Comparison of ENCODE assay signal across 8 cellular contexts in genomic region chr6:134176283-134176975, GRCh38.
DNase-seq lines count a peak whose midpoint lies in the region; ATAC-seq, FAIRE-seq and TF ChIP-seq lines count a peak whose summit lies in the region.

No MANE protein-coding gene starts in this region.

- H3K4me2 ChIP-seq in endothelial cell of umbilical vein (ENCODE audit: insufficient read depth, low read length) = peak overlapping the region; percentile 87

- ATAC-seq in CD4-positive, alpha-beta T cell (ENCODE audit: poor library complexity) = no peak

- H3K9ac ChIP-seq in endothelial cell of umbilical vein (replicated peaks; ENCODE audit: extremely low read depth, insufficient read depth, low read length) = peak overlapping the region; percentile 99

- no peak for TF ChIP-seq CTCF in CD4-positive, alpha-beta T cell (IDR thresholded peaks at IDR 0.05)
- TF ChIP-seq CTCF in RWPE1 (conservative IDR thresholded peaks at IDR 0.05; ENCODE audit: low read depth) (no peak), endothelial cell of umbilical vein (IDR thresholded peaks at IDR 0.05; ENCODE audit: extremely low read depth in 1 of 2, insufficient read depth in 1 of 2, low read depth in 1 of 2, low read length in 2 of 2) (no peak), thyroid gland (IDR thresholded peaks at IDR 0.05) (no peak)

- peaks cover 9% of the 10 kb centered on the region for H4K20me1 ChIP-seq in endothelial cell of umbilical vein (replicated peaks; ENCODE audit: control insufficient read depth, extremely low read depth, insufficient read depth, low read length)

- peaks cover 55% of the 10 kb centered on the region for H3K4me1 Mint-ChIP-seq in CD4-positive, alpha-beta T cell (ENCODE audit: low read depth)

- no peaks in the 10 kb centered on the region for H3K9me3 Mint-ChIP-seq in CD4-positive, alpha-beta T cell

- H3K27me3 ChIP-seq in CD4-positive, alpha-beta T cell (ENCODE audit: control insufficient read depth, insufficient read depth, low read length) = no peaks in the 10 kb centered on the region
- no peaks in the 10 kb centered on the region for H3K27me3 ChIP-seq in endothelial cell of umbilical vein (ENCODE audit: control insufficient read depth in 2 of 2, insufficient read depth in 2 of 2, low read length in 2 of 2)
- H3K27me3 ChIP-seq in thyroid gland = no peaks in the 10 kb centered on the region

- intact Hi-C loops in CD4-positive, alpha-beta T cell (cut with DNase I, micrococcal nuclease) = loop anchor here (5.0 to 10.0 kb wide), 3 partner anchors 71 to 1008 kb away; partner anchors contain the start of genes MYB (in 1 of the 2) and SGK1 (in 1 of the 2)
- intact Hi-C loops in endothelial cell of umbilical vein (cut with micrococcal nuclease) (loop anchor here (5.0 kb wide), 1 partner anchor 196 kb away; no protein-coding TSS in a partner anchor), thyroid gland (cut with DNase I) (loop anchor here (5.0 kb wide), 1 partner anchor 636 kb away; no protein-coding TSS in a partner anchor)

- CTCF ChIA-PET in CD4-positive, alpha-beta T cell (lab: Charles Lee) = interaction anchor here (0.7 to 1.5 kb wide), 2 partner anchors 464 to 764 kb away, joined by 4 read pairs; no protein-coding TSS in a partner anchor
- CTCF ChIA-PET in RWPE1 (lab: Yijun Ruan, JAX) = no interaction called here
- CTCF ChIA-PET in endothelial cell of umbilical vein (lab: Charles Lee) = interaction anchor here (0.9 to 5.4 kb wide), 6 partner anchors 111 to 764 kb away, joined by 3 to 46 read pairs (median 5); no protein-coding TSS in a partner anchor

- peak overlapping the region; percentile 95 for H3K4me3 Mint-ChIP-seq in CD4-positive, alpha-beta T cell

- no peaks in the 10 kb centered on the region for H3K9me1 ChIP-seq in endothelial cell of umbilical vein (replicated peaks; ENCODE audit: control insufficient read depth, extremely low read depth, insufficient read depth, low read length)

- peak overlapping the region; percentile 84 for H3K27ac ChIP-seq in CD4-positive, alpha-beta T cell (ENCODE audit: low read depth, low read length)
- H3K27ac ChIP-seq in RWPE1 (peak overlapping the region; percentile 96), endothelial cell of umbilical vein (ENCODE audit: insufficient read depth, low read depth, low read length) (peak overlapping the region; percentile 98), mesodermal cell (ENCODE audit: low read depth, low read length, severe bottlenecking) (peak overlapping the region; percentile 95), thyroid gland (peak overlapping the region; percentile 98 to 100 (median 99))

- H3K27ac Mint-ChIP-seq in CD4-positive, alpha-beta T cell = peak overlapping the region; percentile 84

- peak in 1 of 10 experiments; percentile 11 for DNase-seq in CD4-positive, alpha-beta T cell
- no peak for DNase-seq in RWPE1 (ENCODE audit: low spot score)
- DNase-seq in endothelial cell of umbilical vein (ENCODE audit: low read depth, low spot score) = peak; percentile 62
- DNase-seq in thyroid gland = peak; percentile 55 to 63
- no peak for DNase-seq in H54 (ENCODE audit: insufficient read length, low spot score)
- DNase-seq in RKO (ENCODE audit: low spot score) = no peak
- no peak for DNase-seq in NCI-H2107 treated with DMSO at 0.1 percent for 48 hours (lab: John Stamatoyannopoulos, UW; ENCODE audit: unreplicated experiment)

- peak overlapping the region in 2 of 3 experiments; percentile 58 to 85 for H3K4me3 ChIP-seq in endothelial cell of umbilical vein (replicated peaks in 1 of 3; ENCODE audit: insufficient read depth in 1 of 3, low read depth in 1 of 3, low read length in 3 of 3)
- H3K4me3 ChIP-seq in mesodermal cell (ENCODE audit: extremely low read depth, insufficient read depth, low read length, poor library complexity, severe bottlenecking) = peak overlapping the region; percentile 59
- H3K4me3 ChIP-seq in thyroid gland (replicated peaks in 1 of 3) = peak overlapping the region in 1 of 3 donors; percentile 95

- dilution Hi-C loops in endothelial cell of umbilical vein (cut with MboI; ENCODE audit: extremely low pct_ligation_motif_present, low sequenced_read_pairs) = no loop called here

- BruUV-seq in endothelial cell of umbilical vein (replicated peaks; lab: Mats Ljungman, UMichigan) = no TSS peak

- POLR2A ChIA-PET in CD4-positive, alpha-beta T cell (lab: Charles Lee) = interaction anchor here (0.6 to 3.1 kb wide), 5 partner anchors 22 to 464 kb away, joined by 3 to 18 read pairs (median 3); partner anchors contain the start of gene SGK1
- POLR2A ChIA-PET in RWPE1 (lab: Yijun Ruan, JAX; ENCODE audit: low non-redundant PET) = no interaction called here
- POLR2A ChIA-PET in endothelial cell of umbilical vein (lab: Charles Lee) = interaction anchor here (0.6 to 1.6 kb wide), 7 partner anchors 54 to 544 kb away, joined by 3 read pairs; no protein-coding TSS in a partner anchor

- peaks cover 31% of the 10 kb centered on the region for H3K36me3 Mint-ChIP-seq in CD4-positive, alpha-beta T cell (ENCODE audit: low read depth)

- H3K9me3 ChIP-seq in CD4-positive, alpha-beta T cell (ENCODE audit: control insufficient read depth, low read length) = no peaks in the 10 kb centered on the region
- no peaks in the 10 kb centered on the region for H3K9me3 ChIP-seq in endothelial cell of umbilical vein (replicated peaks; ENCODE audit: control insufficient read depth, insufficient read depth, low read length)
- no peaks in the 10 kb centered on the region for H3K9me3 ChIP-seq in mesodermal cell (ENCODE audit: control insufficient read depth, low read length)
- H3K9me3 ChIP-seq in thyroid gland = no peaks in the 10 kb centered on the region

- peak overlapping the region; percentile 53 for H2AFZ ChIP-seq in endothelial cell of umbilical vein (ENCODE audit: low read depth, low read length)

- peaks cover 37% of the 10 kb centered on the region for H3K79me2 ChIP-seq in endothelial cell of umbilical vein (ENCODE audit: control insufficient read depth, insufficient read depth, low read length)

- 19 to 23% methylated on average over 30 to 33 of the region's 35 CpGs for WGBS in mesodermal cell (ENCODE audit: insufficient coverage in 2 of 2), 2 experiments
- WGBS in thyroid gland, 2 donors = 28 to 40% methylated on average over 30 to 35 of the region's 35 CpGs

- no peaks in the 10 kb centered on the region for H3K27me3 Mint-ChIP-seq in CD4-positive, alpha-beta T cell

- TF ChIP-seq POLR2A in endothelial cell of umbilical vein (IDR thresholded peaks at IDR 0.05; ENCODE audit: low read depth, low read length) (no peak), thyroid gland (IDR thresholded peaks at IDR 0.05) (no peak), H54 (IDR thresholded peaks at IDR 0.05; ENCODE audit: low read depth, low read length) (no peak)

- FAIRE-seq in endothelial cell of umbilical vein (lab: Jason Lieb, UNC) (no peak), H54 (lab: Jason Lieb, UNC) (no peak)

- peaks cover 11 to 24% of the 10 kb centered on the region in 2 experiments for H3K36me3 ChIP-seq in endothelial cell of umbilical vein (ENCODE audit: control insufficient read depth in 2 of 2, extremely low read depth in 1 of 2, insufficient read depth in 2 of 2, low read length in 2 of 2)
- peaks cover 25% of the 10 kb centered on the region for H3K36me3 ChIP-seq in mesodermal cell (ENCODE audit: control insufficient read depth, insufficient read depth, low read length)
- H3K36me3 ChIP-seq in thyroid gland = peaks cover 24% of the 10 kb centered on the region in 2 donors

- H3K4me1 ChIP-seq in endothelial cell of umbilical vein (ENCODE audit: control insufficient read depth, extremely low read depth, insufficient read depth, low read length) (peaks cover 42% of the 10 kb centered on the region), mesodermal cell (ENCODE audit: control insufficient read depth, insufficient read depth, low read length, poor library complexity, severe bottlenecking) (peaks cover 29% of the 10 kb centered on the region), thyroid gland (peaks cover 42 to 51% of the 10 kb centered on the region in 2 donors)

TF ChIP-seq in endothelial cell of umbilical vein, 7 proteins besides CTCF, POLR2A, EP300 and RAD21:
- no peak for TF ChIP-seq MYC (IDR thresholded peaks at IDR 0.05; ENCODE audit: low read depth, low read length)
- no peak for TF ChIP-seq FOS (IDR thresholded peaks at IDR 0.05; ENCODE audit: borderline replicate concordance, insufficient read depth, low read length)
- TF ChIP-seq GATA2 (IDR thresholded peaks at IDR 0.05; ENCODE audit: insufficient read depth, insufficient read length, low read depth, low read length) = no peak
- no peak for TF ChIP-seq EZH2 (IDR thresholded peaks at IDR 0.05; ENCODE audit: borderline replicate concordance, low read depth, low read length, severe bottlenecking)
- TF ChIP-seq POLR2AphosphoS5 (IDR thresholded peaks at IDR 0.05; ENCODE audit: insufficient read depth, low read depth, low read length) = no peak
- TF ChIP-seq, protein P1, sequence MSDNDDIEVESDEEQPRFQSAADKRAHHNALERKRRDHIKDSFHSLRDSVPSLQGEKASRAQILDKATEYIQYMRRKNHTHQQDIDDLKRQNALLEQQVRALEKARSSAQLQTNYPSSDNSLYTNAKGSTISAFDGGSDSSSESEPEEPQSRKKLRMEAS (IDR thresholded peaks at IDR 0.05; ENCODE audit: insufficient read depth, insufficient read length) = no peak
- TF ChIP-seq JUN (IDR thresholded peaks at IDR 0.05; ENCODE audit: borderline replicate concordance, insufficient read depth, insufficient read length, low read depth) = no peak

Comparison
In these comparisons a context has a peak if more than half of its experiments do, and no peak if none do; other contexts are left out.
1. DNase-seq: peak in endothelial cell of umbilical vein (single experiment) and thyroid gland (2 of 2); none in RWPE1 (single experiment), H54 (single experiment), RKO (single experiment) and NCI-H2107 treated with DMSO at 0.1 percent for 48 hours (single experiment).
2. Peak in every context shown above with its lines, with median percentiles within 50 percentile points of each other: H3K27ac ChIP-seq.